Comparison of ENCODE assay signal across 19 cellular contexts in the genomic region with DNA sequence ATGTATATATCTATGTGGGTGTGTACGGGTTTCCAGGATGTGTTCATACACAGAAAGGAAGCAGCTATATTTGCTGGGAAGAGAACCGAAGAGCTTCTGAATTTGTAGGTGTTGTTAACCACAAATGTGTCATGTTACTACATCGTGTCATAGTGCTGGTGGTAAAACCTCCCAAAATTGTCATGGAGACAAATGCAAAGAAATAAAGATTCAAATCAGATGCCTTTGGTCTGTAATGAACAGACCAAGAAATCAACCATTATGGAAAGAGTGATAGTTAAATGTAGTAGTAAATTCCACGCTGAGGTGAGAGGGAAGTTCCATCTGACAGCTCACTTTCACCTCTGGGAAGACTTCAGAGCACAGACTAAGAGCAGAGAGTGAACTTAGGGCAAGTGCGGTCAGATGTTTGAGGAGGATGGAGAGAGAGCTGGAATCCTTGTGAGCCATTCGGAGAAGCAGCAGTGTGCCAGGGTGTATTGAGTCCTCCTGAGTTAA.
DNase-seq lines count a peak whose midpoint lies in the region; ATAC-seq lines count a peak whose summit lies in the region.
"Had no signal": no experiment of that assay in that cellular context is flagged by ENCODE, and none has a peak within 500 bp of the region (broad histone marks: within the 10 kb centered on the region; RNA-seq: fewer than 3 reads in every experiment).

No MANE protein-coding gene starts in this region.

- H3K4me1 Mint-ChIP-seq in activated T-cell treated with anti-CD3 and anti-CD28 coated beads, Interleukin-2, amount 50 U/mL, for 24 hours (ENCODE audit: low read depth), result peaks cover 88% of the 10 kb centered on the region
- peaks cover 38% of the 10 kb centered on the region for H3K4me1 Mint-ChIP-seq in T-helper 1 cell treated with Interleukin-12 subunit alpha and Interleukin-12 subunit beta and Interleukin-4 antibody, amounts not matched to agents 30 μg/mL and 1 μg/mL, for 36 hours (ENCODE audit: low read depth)
- H3K4me1 Mint-ChIP-seq in activated naive CD4-positive, alpha-beta T cell treated with anti-CD3 and anti-CD28 coated beads, Interleukin-2, amount 50 U/mL, for 24 hours, result peaks cover 61% of the 10 kb centered on the region
- peaks cover 4 to 12% of the 10 kb centered on the region in 2 donors for H3K4me1 Mint-ChIP-seq in stimulated activated naive B cell treated with anti-CD40 and anti-IgM and Interleukin-4, amounts not matched to agents 10 μg/mL and 1 μg/mL and 100 μg/mL, for 72 hours

- DNase-seq in activated T-cell treated with anti-CD3 and anti-CD28 coated beads, Interleukin-2, amount 50 U/mL, for 24 hours, result no peak
- no peak for DNase-seq in activated T-cell treated with anti-CD3 and anti-CD28 coated beads, Interleukin-2, amount 50 U/mL, for 1 hour
- no peak for DNase-seq in stimulated activated naive B cell treated with anti-CD40 and anti-IgM and Interleukin-4, amounts not matched to agents 10 μg/mL and 1 μg/mL and 100 μg/mL, for 72 hours
- DNase-seq in medulla oblongata (ENCODE audit: extremely low spot score), result no peak
- DNase-seq: activated CD8-positive, alpha-beta memory T cell treated with anti-CD3 and anti-CD28 coated beads, Interleukin-2, amount 50 U/mL, for 48 hours; cortex of kidney; IMR-90; kidney glomerular epithelial cell; NCI-H1105; NCI-H2029; NCI-H2227 treated with DMSO at 0.1 percent for 48 hours; NCI-H774; nucleus accumbens; upper lobe of left lung had no signal

- peak; percentile 16 to 25 for ATAC-seq in stimulated activated naive B cell treated with anti-CD40 and anti-IgM and Interleukin-4, amounts not matched to agents 10 μg/mL and 1 μg/mL and 100 μg/mL, for 72 hours (replicated peaks)
- no peak for ATAC-seq in GM19455 (IDR thresholded peaks at IDR 0.05; ENCODE audit: unreplicated experiment)
- ATAC-seq in GM19463 (IDR thresholded peaks at IDR 0.05; ENCODE audit: unreplicated experiment), result no peak
- ATAC-seq: SK-N-SH treated with all-trans-retinoic acid at 6 μM for 48 hours had no signal

- H3K4me3 Mint-ChIP-seq in activated T-cell treated with anti-CD3 and anti-CD28 coated beads, Interleukin-2, amount 50 U/mL, for 24 hours, result peak overlapping the region; percentile 72
- H3K4me3 Mint-ChIP-seq in T-helper 1 cell treated with Interleukin-12 subunit alpha and Interleukin-12 subunit beta and Interleukin-4 antibody, amounts not matched to agents 30 μg/mL and 1 μg/mL, for 36 hours, result peak overlapping the region; percentile 64
- H3K4me3 Mint-ChIP-seq in activated naive CD4-positive, alpha-beta T cell treated with anti-CD3 and anti-CD28 coated beads, Interleukin-2, amount 50 U/mL, for 24 hours, result peak overlapping the region; percentile 56
- peak overlapping the region in 1 of 2 donors; percentile 28 for H3K4me3 Mint-ChIP-seq in stimulated activated naive B cell treated with anti-CD40 and anti-IgM and Interleukin-4, amounts not matched to agents 10 μg/mL and 1 μg/mL and 100 μg/mL, for 72 hours

- H3K27me3 Mint-ChIP-seq in activated T-cell treated with anti-CD3 and anti-CD28 coated beads, Interleukin-2, amount 50 U/mL, for 24 hours, result no peaks in the 10 kb centered on the region
- no peaks in the 10 kb centered on the region for H3K27me3 Mint-ChIP-seq in T-helper 1 cell treated with Interleukin-12 subunit alpha and Interleukin-12 subunit beta and Interleukin-4 antibody, amounts not matched to agents 30 μg/mL and 1 μg/mL, for 36 hours (ENCODE audit: low read depth)
- no peaks in the 10 kb centered on the region for H3K27me3 Mint-ChIP-seq in activated naive CD4-positive, alpha-beta T cell treated with anti-CD3 and anti-CD28 coated beads, Interleukin-2, amount 50 U/mL, for 24 hours
- no peaks in the 10 kb centered on the region for H3K27me3 Mint-ChIP-seq in stimulated activated naive B cell treated with anti-CD40 and anti-IgM and Interleukin-4, amounts not matched to agents 10 μg/mL and 1 μg/mL and 100 μg/mL, for 72 hours

- H3K36me3 Mint-ChIP-seq in activated T-cell treated with anti-CD3 and anti-CD28 coated beads, Interleukin-2, amount 50 U/mL, for 24 hours (ENCODE audit: low read depth), result peaks cover 5% of the 10 kb centered on the region
- H3K36me3 Mint-ChIP-seq in T-helper 1 cell treated with Interleukin-12 subunit alpha and Interleukin-12 subunit beta and Interleukin-4 antibody, amounts not matched to agents 30 μg/mL and 1 μg/mL, for 36 hours (ENCODE audit: low read depth), result peaks cover 1% of the 10 kb centered on the region
- peaks cover 1% of the 10 kb centered on the region for H3K36me3 Mint-ChIP-seq in activated naive CD4-positive, alpha-beta T cell treated with anti-CD3 and anti-CD28 coated beads, Interleukin-2, amount 50 U/mL, for 24 hours
- H3K36me3 Mint-ChIP-seq in stimulated activated naive B cell treated with anti-CD40 and anti-IgM and Interleukin-4, amounts not matched to agents 10 μg/mL and 1 μg/mL and 100 μg/mL, for 72 hours, result no peaks in the 10 kb centered on the region

- H3K27ac Mint-ChIP-seq in activated T-cell treated with anti-CD3 and anti-CD28 coated beads, Interleukin-2, amount 50 U/mL, for 24 hours, result peak overlapping the region; percentile 99
- H3K27ac Mint-ChIP-seq in T-helper 1 cell treated with Interleukin-12 subunit alpha and Interleukin-12 subunit beta and Interleukin-4 antibody, amounts not matched to agents 30 μg/mL and 1 μg/mL, for 36 hours, result peak overlapping the region; percentile 89
- peak overlapping the region; percentile 94 for H3K27ac Mint-ChIP-seq in activated naive CD4-positive, alpha-beta T cell treated with anti-CD3 and anti-CD28 coated beads, Interleukin-2, amount 50 U/mL, for 24 hours
- H3K27ac Mint-ChIP-seq in stimulated activated naive B cell treated with anti-CD40 and anti-IgM and Interleukin-4, amounts not matched to agents 10 μg/mL and 1 μg/mL and 100 μg/mL, for 72 hours, result peak overlapping the region; percentile 28

- peaks cover 2% of the 10 kb centered on the region for H3K9me3 Mint-ChIP-seq in activated T-cell treated with anti-CD3 and anti-CD28 coated beads, Interleukin-2, amount 50 U/mL, for 24 hours
- no peaks in the 10 kb centered on the region for H3K9me3 Mint-ChIP-seq in T-helper 1 cell treated with Interleukin-12 subunit alpha and Interleukin-12 subunit beta and Interleukin-4 antibody, amounts not matched to agents 30 μg/mL and 1 μg/mL, for 36 hours
- no peaks in the 10 kb centered on the region for H3K9me3 Mint-ChIP-seq in activated naive CD4-positive, alpha-beta T cell treated with anti-CD3 and anti-CD28 coated beads, Interleukin-2, amount 50 U/mL, for 24 hours
- H3K9me3 Mint-ChIP-seq in stimulated activated naive B cell treated with anti-CD40 and anti-IgM and Interleukin-4, amounts not matched to agents 10 μg/mL and 1 μg/mL and 100 μg/mL, for 72 hours, result no peaks in the 10 kb centered on the region

Comparison
In these comparisons a context has a peak if more than half of its experiments do, and no peak if none do; other contexts are left out.
1. H3K27ac Mint-ChIP-seq: peak in every context shown above with its lines; median percentile 99 in activated T-cell treated with anti-CD3 and anti-CD28 coated beads, Interleukin-2, amount 50 U/mL, for 24 hours; 94 in activated naive CD4-positive, alpha-beta T cell treated with anti-CD3 and anti-CD28 coated beads, Interleukin-2, amount 50 U/mL, for 24 hours; 89 in T-helper 1 cell treated with Interleukin-12 subunit alpha and Interleukin-12 subunit beta and Interleukin-4 antibody, amounts not matched to agents 30 μg/mL and 1 μg/mL, for 36 hours; 28 in stimulated activated naive B cell treated with anti-CD40 and anti-IgM and Interleukin-4, amounts not matched to agents 10 μg/mL and 1 μg/mL and 100 μg/mL, for 72 hours.
2. ATAC-seq: peak in stimulated activated naive B cell treated with anti-CD40 and anti-IgM and Interleukin-4, amounts not matched to agents 10 μg/mL and 1 μg/mL and 100 μg/mL, for 72 hours (2 of 2); none in GM19455 (single experiment) and GM19463 (single experiment).